In genomic region chr3:102129774-102130608, GRCh38 we compare ENCODE assay signal across 9 cellular contexts.
A peak's percentile ranks its signal among the peaks of the same experiment; 100 is the strongest.
DNase-seq lines count a peak whose midpoint lies in the region; ATAC-seq, FAIRE-seq and TF ChIP-seq lines count a peak whose summit lies in the region.
"Had no signal": no experiment of that assay in that cellular context is flagged by ENCODE, and none has a peak within 500 bp of the region (broad histone marks: within the 10 kb centered on the region; RNA-seq: fewer than 3 reads in every experiment).

No MANE protein-coding gene starts in this region.

- no peak for TF ChIP-seq POLR2A in HepG2 (IDR thresholded peaks at IDR 0.05; ENCODE audit: insufficient read depth in 1 of 2, low read depth in 2 of 2, low read length in 2 of 2)

- no peak overlapping the region for H3K9ac ChIP-seq in liver (ENCODE audit: low read depth in 1 of 2, low read length in 2 of 2)
- H3K9ac ChIP-seq in HepG2 (ENCODE audit: insufficient read depth, low read depth, low read length): no peak overlapping the region

- H3K4me1 ChIP-seq in liver (ENCODE audit: control insufficient read depth in 4 of 4, insufficient read depth in 4 of 4, low read length in 3 of 4) (peaks cover 0 to 8% (median 6%) of the 10 kb centered on the region in 4 donors), HepG2 (ENCODE audit: insufficient read depth, low read length) (no peaks in the 10 kb centered on the region), lung (ENCODE audit: control insufficient read depth in 2 of 2, insufficient read depth in 2 of 2, low read length in 2 of 2) (no peaks in the 10 kb centered on the region)

- in situ Hi-C loops in HepG2 (cut with HindIII; ENCODE audit: extremely low pct_ligation_motif_present, low pct_unique_long_range_greater_than_20kb) (no loop called here), GM13976 (cut with MboI; ENCODE audit: low sequenced_read_pairs, unreplicated experiment) (no loop called here)

- DNase-seq in HepG2 (ENCODE audit: low spot score) (no peak), astrocyte of the hippocampus (ENCODE audit: low read depth, low spot score) (peak; percentile 42), lung (ENCODE audit: low spot score) (no peak), GM13976 (ENCODE audit: low spot score) (no peak), islet precursor cell (no peak)
- DNase-seq: effector memory CD4-positive, alpha-beta T cell had no signal

- no peak overlapping the region for H3K27ac ChIP-seq in liver (ENCODE audit: low read depth in 1 of 2, low read length in 2 of 2)
- no peak overlapping the region for H3K27ac ChIP-seq in HepG2 (ENCODE audit: extremely low read length, insufficient read depth, low read length)
- H3K27ac ChIP-seq in lung (ENCODE audit: low read depth in 1 of 2, low read length in 1 of 2): peak overlapping the region in 1 of 2 donors; percentile 74

- H3K27me3 ChIP-seq in liver (ENCODE audit: control insufficient read depth in 4 of 4, insufficient read depth in 4 of 4, low read length in 3 of 4): no peaks in the 10 kb centered on the region
- H3K27me3 ChIP-seq in HepG2 (ENCODE audit: control insufficient read depth in 1 of 2, insufficient read depth in 2 of 2, low read length in 2 of 2): no peaks in the 10 kb centered on the region
- H3K27me3 ChIP-seq in lung (ENCODE audit: control insufficient read depth, insufficient read depth): no peaks in the 10 kb centered on the region

- H3K4me3 ChIP-seq in liver (ENCODE audit: low read depth in 1 of 3, low read length in 3 of 3): no peak overlapping the region
- no peak overlapping the region for H3K4me3 ChIP-seq in HepG2 (replicated peaks in 1 of 3; ENCODE audit: insufficient read depth in 1 of 3, low read depth in 2 of 3, low read length in 3 of 3)
- H3K4me3 ChIP-seq in lung: no peak overlapping the region

- no peak overlapping the region for H3K4me2 ChIP-seq in HepG2 (ENCODE audit: low read depth, low read length)

- TF ChIP-seq RAD21 in liver (IDR thresholded peaks at IDR 0.05) (no peak), HepG2 (CRISPR knock-in tag; IDR thresholded peaks at IDR 0.05) (no peak)

- no peak overlapping the region for H2AFZ ChIP-seq in HepG2 (ENCODE audit: low read length)

- POLR2A ChIA-PET in HepG2 (lab: Yijun Ruan, JAX): no interaction called here

- CTCF ChIA-PET in HepG2 (lab: Yijun Ruan, JAX; ENCODE audit: low intra/inter-chr PET ratio, low total read pairs): no interaction called here

- no TSS peak for BruUV-seq in HepG2 (replicated peaks; lab: Mats Ljungman, UMichigan)

- intact Hi-C loops in HepG2 (cut with micrococcal nuclease; ENCODE audit: unreplicated experiment): no loop called here

- ATAC-seq in HepG2: no peak
- ATAC-seq in lung (ENCODE audit: insufficient read depth, low FRiP score): peak; percentile 89
- no peak for ATAC-seq in HG02588 (IDR thresholded peaks at IDR 0.05; ENCODE audit: unreplicated experiment)
- no peak for ATAC-seq in GM18870 (IDR thresholded peaks at IDR 0.05; ENCODE audit: unreplicated experiment)

- no peaks in the 10 kb centered on the region for H3K79me2 ChIP-seq in HepG2 (ENCODE audit: insufficient read depth, low read length)

- FAIRE-seq in HepG2 (lab: Jason Lieb, UNC): no peak

- TF ChIP-seq EP300 in HepG2 (IDR thresholded peaks at IDR 0.05; ENCODE audit: low read depth in 2 of 2, low read length in 2 of 2) (no peak), HepG2 (CRISPR knock-in tag; IDR thresholded peaks at IDR 0.05; ENCODE audit: borderline replicate concordance) (no peak)

- H3K36me3 ChIP-seq in liver (ENCODE audit: control insufficient read depth in 4 of 4, insufficient read depth in 3 of 4, low read depth in 1 of 4, low read length in 3 of 4): no peaks in the 10 kb centered on the region
- no peaks in the 10 kb centered on the region for H3K36me3 ChIP-seq in HepG2 (replicated peaks in 1 of 2; ENCODE audit: control insufficient read depth in 1 of 2, insufficient read depth in 2 of 2, low read length in 2 of 2)
- no peaks in the 10 kb centered on the region for H3K36me3 ChIP-seq in lung (ENCODE audit: control insufficient read depth in 2 of 2, insufficient read depth in 2 of 2, low read length in 2 of 2)

- 64% methylated on average over 3 of the region's 3 CpGs for WGBS in liver
- WGBS in HepG2 (ENCODE audit: low lambda C conversion rate): 33% methylated on average over 3 of the region's 3 CpGs
- WGBS in lung, 2 donors: 23 to 32% methylated on average over 3 of the region's 3 CpGs

- no peaks in the 10 kb centered on the region for H4K20me1 ChIP-seq in HepG2 (ENCODE audit: insufficient read depth, low read length)

- TF ChIP-seq CTCF in liver (IDR thresholded peaks at IDR 0.05; ENCODE audit: low read depth, low read length, missing input control): no peak
- TF ChIP-seq CTCF in HepG2 (CRISPR knock-in tag; IDR thresholded peaks at IDR 0.05): no peak
- no peak for TF ChIP-seq CTCF in lung (IDR thresholded peaks at IDR 0.05; ENCODE audit: control extremely low read depth, extremely low read depth)
- no peak for TF ChIP-seq CTCF in GM13976 (IDR thresholded peaks at IDR 0.05; ENCODE audit: borderline replicate concordance, control extremely low read depth, extremely low read depth, insufficient read depth, missing control alignments)

- H3K9me3 ChIP-seq in liver (ENCODE audit: control insufficient read depth in 4 of 4, low read length in 3 of 4) (no peaks in the 10 kb centered on the region), HepG2 (ENCODE audit: low read length) (no peaks in the 10 kb centered on the region), lung (ENCODE audit: control insufficient read depth in 2 of 2, insufficient read depth in 1 of 2, low read length in 1 of 2) (no peaks in the 10 kb centered on the region)

TF ChIP-seq in liver, 16 proteins besides CTCF, POLR2A, EP300 and RAD21:
- TF ChIP-seq EGR1 (IDR thresholded peaks at IDR 0.05; ENCODE audit: low read depth in 2 of 2) (no peak), NR2F2 (IDR thresholded peaks at IDR 0.05) (peak; percentile 51), JUND (IDR thresholded peaks at IDR 0.05) (no peak), RXRA (IDR thresholded peaks at IDR 0.05) (no peak), ATF3 (IDR thresholded peaks at IDR 0.05) (no peak), GABPA (IDR thresholded peaks at IDR 0.05 in 1 of 2, conservative IDR thresholded peaks at IDR 0.05 in 1 of 2) (no peak), FOXA1 (IDR thresholded peaks at IDR 0.05) (no peak)

TF ChIP-seq in HepG2, 621 proteins besides CTCF, POLR2A, EP300 and RAD21 (continues in another document):
- TF ChIP-seq ZNF687 (CRISPR knock-in tag; IDR thresholded peaks at IDR 0.05): no peak
- no peak for TF ChIP-seq ZNF839 (CRISPR knock-in tag; IDR thresholded peaks at IDR 0.05; ENCODE audit: borderline replicate concordance)
- TF ChIP-seq HOXA3 (CRISPR knock-in tag; IDR thresholded peaks at IDR 0.05): no peak
- TF ChIP-seq ZNF224 (CRISPR knock-in tag; IDR thresholded peaks at IDR 0.05): no peak
- TF ChIP-seq UBTF (CRISPR knock-in tag; IDR thresholded peaks at IDR 0.05): no peak
- no peak for TF ChIP-seq ZNF225 (CRISPR knock-in tag; IDR thresholded peaks at IDR 0.05)
- TF ChIP-seq ZNF138 (CRISPR knock-in tag; IDR thresholded peaks at IDR 0.05; ENCODE audit: low read depth): no peak
- no peak for TF ChIP-seq ZNF766 (CRISPR knock-in tag; IDR thresholded peaks at IDR 0.05; ENCODE audit: borderline replicate concordance)
- TF ChIP-seq ZBTB7A (CRISPR knock-in tag; IDR thresholded peaks at IDR 0.05): no peak
- no peak for TF ChIP-seq ELF3 (CRISPR knock-in tag; IDR thresholded peaks at IDR 0.05)
- no peak for TF ChIP-seq ZNF790 (CRISPR knock-in tag; IDR thresholded peaks at IDR 0.05; ENCODE audit: borderline replicate concordance)
- TF ChIP-seq RBAK (CRISPR knock-in tag; IDR thresholded peaks at IDR 0.05): no peak
